In the genomic region with DNA sequence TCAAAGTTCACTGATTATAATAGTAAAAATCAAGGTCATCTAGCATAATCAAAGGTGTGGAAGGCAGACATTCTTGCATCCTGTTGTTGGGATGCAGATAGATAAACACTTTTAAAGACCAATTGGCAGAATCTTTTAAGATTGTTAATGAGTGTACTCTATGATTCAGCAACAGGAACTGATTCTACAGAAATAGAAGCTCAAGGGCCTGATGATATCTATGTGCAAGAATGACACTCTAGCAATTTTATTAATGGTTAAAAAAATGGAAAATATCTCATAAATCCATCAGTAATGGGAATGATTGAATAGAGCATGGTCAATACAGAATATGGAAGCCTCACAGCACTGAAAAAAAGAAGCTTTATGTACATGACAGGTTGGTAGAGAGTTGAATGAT, we compare ENCODE assay signal across 1 cellular context.
TF ChIP-seq lines count a peak whose summit lies in the region.

No MANE protein-coding gene starts in this region.

TF ChIP-seq in K562, 482 proteins besides CTCF, POLR2A, EP300 and RAD21:
- TF ChIP-seq, protein P1, sequence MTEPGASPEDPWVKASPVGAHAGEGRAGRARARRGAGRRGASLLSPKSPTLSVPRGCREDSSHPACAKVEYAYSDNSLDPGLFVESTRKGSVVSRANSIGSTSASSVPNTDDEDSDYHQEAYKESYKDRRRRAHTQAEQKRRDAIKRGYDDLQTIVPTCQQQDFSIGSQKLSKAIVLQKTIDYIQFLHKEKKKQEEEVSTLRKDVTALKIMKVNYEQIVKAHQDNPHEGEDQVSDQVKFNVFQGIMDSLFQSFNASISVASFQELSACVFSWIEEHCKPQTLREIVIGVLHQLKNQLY (CRISPR knock-in tag; conservative IDR thresholded peaks at IDR 0.05): no peak
- TF ChIP-seq, protein P2, sequence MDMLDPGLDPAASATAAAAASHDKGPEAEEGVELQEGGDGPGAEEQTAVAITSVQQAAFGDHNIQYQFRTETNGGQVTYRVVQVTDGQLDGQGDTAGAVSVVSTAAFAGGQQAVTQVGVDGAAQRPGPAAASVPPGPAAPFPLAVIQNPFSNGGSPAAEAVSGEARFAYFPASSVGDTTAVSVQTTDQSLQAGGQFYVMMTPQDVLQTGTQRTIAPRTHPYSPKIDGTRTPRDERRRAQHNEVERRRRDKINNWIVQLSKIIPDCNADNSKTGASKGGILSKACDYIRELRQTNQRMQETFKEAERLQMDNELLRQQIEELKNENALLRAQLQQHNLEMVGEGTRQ (CRISPR knock-in tag; IDR thresholded peaks at IDR 0.05): no peak
- TF ChIP-seq CBFA2T3 (IDR thresholded peaks at IDR 0.05) (no peak), NFIX (CRISPR knock-in tag; IDR thresholded peaks at IDR 0.05; ENCODE audit: low read depth) (no peak), RBM34 (IDR thresholded peaks at IDR 0.05; ENCODE audit: borderline replicate concordance, insufficient read depth, low read length) (no peak)
- TF ChIP-seq, protein P3, sequence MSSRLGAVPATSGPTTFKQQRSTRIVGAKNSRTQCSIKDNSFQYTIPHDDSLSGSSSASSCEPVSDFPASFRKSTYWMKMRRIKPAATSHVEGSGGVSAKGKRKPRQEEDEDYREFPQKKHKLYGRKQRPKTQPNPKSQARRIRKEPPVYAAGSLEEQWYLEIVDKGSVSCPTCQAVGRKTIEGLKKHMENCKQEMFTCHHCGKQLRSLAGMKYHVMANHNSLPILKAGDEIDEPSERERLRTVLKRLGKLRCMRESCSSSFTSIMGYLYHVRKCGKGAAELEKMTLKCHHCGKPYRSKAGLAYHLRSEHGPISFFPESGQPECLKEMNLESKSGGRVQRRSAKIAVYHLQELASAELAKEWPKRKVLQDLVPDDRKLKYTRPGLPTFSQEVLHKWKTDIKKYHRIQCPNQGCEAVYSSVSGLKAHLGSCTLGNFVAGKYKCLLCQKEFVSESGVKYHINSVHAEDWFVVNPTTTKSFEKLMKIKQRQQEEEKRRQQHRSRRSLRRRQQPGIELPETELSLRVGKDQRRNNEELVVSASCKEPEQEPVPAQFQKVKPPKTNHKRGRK (tag; IDR thresholded peaks at IDR 0.05): 0 out of 2 replicates have a peak, but pooled peaks have one; percentile 0
